In the genomic region with DNA sequence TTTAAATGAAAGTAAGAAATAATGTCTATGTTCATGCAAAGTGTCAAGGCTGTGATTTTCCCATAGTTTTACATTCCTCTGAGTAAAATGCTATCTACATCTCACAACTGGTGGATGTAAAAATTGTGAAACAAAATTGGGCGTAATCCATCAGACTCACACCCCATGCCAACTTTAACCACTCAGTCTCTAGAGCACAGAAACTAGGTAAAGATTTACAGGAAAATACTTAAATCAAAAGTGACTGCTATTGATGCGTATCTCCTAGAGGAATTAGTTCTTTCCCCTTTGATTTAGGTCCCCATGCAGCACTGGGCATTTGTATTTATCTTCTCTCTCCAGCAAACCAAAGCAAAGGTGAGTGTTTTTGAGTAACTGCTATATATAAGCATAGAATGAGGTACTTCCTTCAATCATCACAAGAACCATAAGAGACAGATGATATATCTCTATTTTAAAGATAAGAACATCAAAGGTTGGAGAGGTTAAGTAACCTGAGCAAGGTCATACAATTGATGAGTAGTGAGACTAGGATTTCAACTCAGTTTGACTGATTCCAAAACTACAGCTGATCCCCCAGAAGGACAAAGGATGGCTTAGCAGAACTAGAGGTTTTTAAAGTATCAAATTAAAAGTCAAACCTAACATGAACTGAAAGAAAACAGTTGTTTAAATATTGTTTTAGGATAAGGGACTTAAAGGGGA, we compare ENCODE assay signal across 18 cellular contexts.
DNase-seq lines count a peak whose midpoint lies in the region; ATAC-seq and TF ChIP-seq lines count a peak whose summit lies in the region.
"Had no signal": no experiment of that assay in that cellular context is flagged by ENCODE, and none has a peak within 500 bp of the region (broad histone marks: within the 10 kb centered on the region; RNA-seq: fewer than 3 reads in every experiment).

No MANE protein-coding gene starts in this region.

- H3K9me3 Mint-ChIP-seq in HFFc6, result peaks cover 58% of the 10 kb centered on the region

- no peaks in the 10 kb centered on the region for H3K27me3 Mint-ChIP-seq in HFFc6 (ENCODE audit: insufficient read depth)

- peak overlapping the region; percentile 55 for H3K4me2 ChIP-seq in OCI-LY3 (ENCODE audit: low read length)

- H3K4me3 ChIP-seq in OCI-LY3 (ENCODE audit: low read length), result peak overlapping the region; percentile 19; the same call in 1 of the 2 replicates
- H3K4me3 ChIP-seq: lower lobe of right lung, prostate gland, stomach had no signal

- no peak overlapping the region for H3K4me3 Mint-ChIP-seq in HFFc6
- H3K4me3 Mint-ChIP-seq: naive thymus-derived CD4-positive, alpha-beta T cell had no signal

- H3K9me3 ChIP-seq in OCI-LY3 (ENCODE audit: insufficient read depth, low read length), result peaks cover 14% of the 10 kb centered on the region; the same call in 1 of the 2 replicates
- H3K9me3 ChIP-seq: lower lobe of right lung, prostate gland, stomach had no signal

- peaks cover 13% of the 10 kb centered on the region for H3K36me3 ChIP-seq in OCI-LY3 (replicated peaks; ENCODE audit: low read depth, low read length)
- H3K36me3 ChIP-seq: lower lobe of right lung, prostate gland, stomach had no signal

- no peaks in the 10 kb centered on the region for H3K4me1 Mint-ChIP-seq in HFFc6 (ENCODE audit: low read depth)
- H3K4me1 Mint-ChIP-seq: naive thymus-derived CD4-positive, alpha-beta T cell had no signal

- H3K4me1 ChIP-seq in OCI-LY3 (ENCODE audit: low read length), result peaks cover 44% of the 10 kb centered on the region
- H3K4me1 ChIP-seq: lower lobe of right lung, prostate gland had no signal

- H3K79me2 ChIP-seq in OCI-LY3 (ENCODE audit: low read length), result no peaks in the 10 kb centered on the region

- peak; percentile 76 for ATAC-seq in GM18873 (IDR thresholded peaks at IDR 0.05; ENCODE audit: low FRiP score, unreplicated experiment)
- peak; percentile 79 for ATAC-seq in GM21619 (IDR thresholded peaks at IDR 0.05; ENCODE audit: unreplicated experiment)
- peak; percentile 53 for ATAC-seq in HG03066 (IDR thresholded peaks at IDR 0.05; ENCODE audit: low read depth, unreplicated experiment)
- no peak for ATAC-seq in GM21723 (IDR thresholded peaks at IDR 0.05; ENCODE audit: unreplicated experiment)
- ATAC-seq: lower lobe of right lung; naive thymus-derived CD4-positive, alpha-beta T cell had no signal

- H3K27me3 ChIP-seq in OCI-LY3 (ENCODE audit: low read depth, low read length), result no peaks in the 10 kb centered on the region
- H3K27me3 ChIP-seq: stomach had no signal

- H3K36me3 Mint-ChIP-seq in HFFc6 (ENCODE audit: low read depth), result peaks cover 4% of the 10 kb centered on the region; the same call in 1 of the 2 replicates

- DNase-seq in NCI-H1417 (lab: John Stamatoyannopoulos, UW), result no peak
- DNase-seq in HFFc6, result no peak
- no peak for DNase-seq in SKM-1 (lab: John Stamatoyannopoulos, UW; ENCODE audit: unreplicated experiment)
- DNase-seq: cerebellar nuclear complex; foreskin melanocyte; lower lobe of right lung; naive thymus-derived CD4-positive, alpha-beta T cell; NCI-H2029 treated with DMSO at 0.1 percent for 48 hours; NCI-H69; stomach; SW 1271 had no signal

- peak overlapping the region; percentile 10; the same call in 1 of the 2 replicates for H3K9ac ChIP-seq in OCI-LY3 (ENCODE audit: low read length)

- H3K27ac ChIP-seq in OCI-LY3 (ENCODE audit: low read length), result peak overlapping the region; percentile 75
- H3K27ac ChIP-seq: lower lobe of right lung, prostate gland, stomach, VCaP had no signal

- H4K20me1 ChIP-seq in OCI-LY3 (ENCODE audit: insufficient read depth, low read length), result no peaks in the 10 kb centered on the region

- no peak for TF ChIP-seq CTCF in OCI-LY3 (IDR thresholded peaks at IDR 0.05; ENCODE audit: low read depth, low read length)
- TF ChIP-seq CTCF in HFFc6 (IDR thresholded peaks at IDR 0.05), result no peak

- H2AFZ ChIP-seq in OCI-LY3 (ENCODE audit: low read depth, low read length), result no peak overlapping the region

- no peak overlapping the region for H3K27ac Mint-ChIP-seq in HFFc6
- H3K27ac Mint-ChIP-seq: naive thymus-derived CD4-positive, alpha-beta T cell had no signal
